In the genomic region with DNA sequence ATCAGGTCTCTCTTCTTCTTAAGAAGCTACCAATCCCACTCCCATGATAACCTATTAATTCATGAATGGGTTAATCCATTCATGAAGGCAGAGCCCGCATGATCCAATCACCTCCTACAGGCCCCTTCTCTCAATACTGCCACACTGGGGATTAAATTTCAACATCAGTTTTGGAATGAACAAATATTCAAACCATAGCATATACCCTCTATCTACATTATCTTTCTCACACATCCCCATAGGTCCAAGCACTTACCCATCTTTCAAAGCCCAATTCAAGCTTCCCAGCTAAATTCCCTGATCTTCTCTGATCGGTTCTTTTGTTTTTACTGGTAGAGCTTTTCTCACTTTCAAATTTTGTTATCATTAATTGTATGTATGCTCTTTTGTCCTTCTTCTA, we compare ENCODE assay signal across 1 cellular context.
TF ChIP-seq lines count a peak whose summit lies in the region.

No MANE protein-coding gene starts in this region.

TF ChIP-seq in endothelial cell of umbilical vein, 7 proteins besides CTCF, POLR2A, EP300 and RAD21:
- TF ChIP-seq FOS (IDR thresholded peaks at IDR 0.05; ENCODE audit: borderline replicate concordance, insufficient read depth, low read length) (no peak), GATA2 (IDR thresholded peaks at IDR 0.05; ENCODE audit: insufficient read depth, insufficient read length, low read depth, low read length) (no peak), MYC (IDR thresholded peaks at IDR 0.05; ENCODE audit: low read depth, low read length) (no peak), EZH2 (IDR thresholded peaks at IDR 0.05; ENCODE audit: borderline replicate concordance, low read depth, low read length, severe bottlenecking) (no peak), JUN (IDR thresholded peaks at IDR 0.05; ENCODE audit: borderline replicate concordance, insufficient read depth, insufficient read length, low read depth) (no peak), POLR2AphosphoS5 (IDR thresholded peaks at IDR 0.05; ENCODE audit: insufficient read depth, low read depth, low read length) (no peak)
- TF ChIP-seq, protein P1, sequence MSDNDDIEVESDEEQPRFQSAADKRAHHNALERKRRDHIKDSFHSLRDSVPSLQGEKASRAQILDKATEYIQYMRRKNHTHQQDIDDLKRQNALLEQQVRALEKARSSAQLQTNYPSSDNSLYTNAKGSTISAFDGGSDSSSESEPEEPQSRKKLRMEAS (IDR thresholded peaks at IDR 0.05; ENCODE audit: insufficient read depth, insufficient read length): no peak
